Comparison of ENCODE assay signal across 13 cellular contexts in the genomic region with DNA sequence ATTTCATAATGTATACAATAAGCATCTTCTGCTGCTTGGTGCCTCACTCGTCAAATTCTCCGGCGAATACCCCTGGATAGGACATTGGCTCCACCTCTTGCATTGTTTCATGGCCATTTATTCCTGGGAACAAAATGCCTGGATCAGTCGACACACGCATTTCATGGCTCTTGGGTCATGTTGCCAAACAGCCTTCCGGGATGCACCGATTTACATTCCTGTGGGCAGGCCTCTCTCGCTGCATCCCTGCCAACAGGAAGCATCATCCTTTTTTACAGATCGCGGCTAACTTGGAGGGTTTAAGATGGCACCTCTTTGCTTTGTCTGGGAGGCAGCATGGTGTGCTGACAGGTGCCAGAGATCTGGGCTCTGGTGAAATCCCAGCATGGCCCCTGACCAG. TPM values are rescaled to one million over a fixed set of nuclear protein-coding genes. Genes with fewer than 3 reads are reported as not detected.
"Had no signal": no experiment of that assay in that cellular context is flagged by ENCODE, and none has a peak within 500 bp of the region (broad histone marks: within the 10 kb centered on the region; RNA-seq: fewer than 3 reads in every experiment).

No MANE protein-coding gene starts in this region.

- H3K9me3 ChIP-seq: ascending aorta had no signal

- DNase-seq: activated gamma-delta T cell had no signal

- H3K4me3 ChIP-seq: ascending aorta, cardiac muscle cell had no signal

- H3K27me3 ChIP-seq: ascending aorta, cardiac muscle cell had no signal

- H3K36me3 ChIP-seq: ascending aorta, cardiac muscle cell, WERI-Rb-1 had no signal

- H3K4me1 ChIP-seq: ascending aorta had no signal

- H3K27ac ChIP-seq: ascending aorta, cardiac muscle cell, WERI-Rb-1 had no signal

- FAIRE-seq: bronchial epithelial cell, TTC549 had no signal

RNA-seq across cellular contexts. Expression of a gene that starts 32.7 kb away (rescaled TPM):
- total RNA-seq: activated CD4-positive, alpha-beta memory T cell treated with anti-CD3 and anti-CD28 coated beads, Interleukin-2, amount 10 ng/mL, durations not matched to agents 7 days and 5 days; activated CD4-positive, alpha-beta T cell treated with anti-CD3 and anti-CD28 coated beads for 36 hours; activated CD4-positive, alpha-beta T cell treated with anti-CD3 and anti-CD28 coated beads, Interleukin-2, amount 10 ng/mL, durations not matched to agents 7 days and 5 days; activated CD8-positive, alpha-beta memory T cell treated with anti-CD3 and anti-CD28 coated beads, Interleukin-2, amount 10 ng/mL, durations not matched to agents 7 days and 5 days; activated CD8-positive, alpha-beta T cell treated with anti-CD3 and anti-CD28 coated beads, Interleukin-2, amount 10 ng/mL, durations not matched to agents 7 days and 5 days; activated naive CD8-positive, alpha-beta T cell treated with anti-CD3 and anti-CD28 coated beads, Interleukin-2, amount 10 ng/mL, durations not matched to agents 7 days and 5 days; activated T-helper 2 cell treated with anti-CD3 and anti-CD28 coated beads, Interferon-gamma antibody, Interleukin-2, Interleukin-4, amounts not matched to agents 10 μg/mL and 5 μg/mL and 100 μg/mL, durations not matched to agents 14 hours and 24 hours and 36 hours; ascending aorta; bronchial epithelial cell had no signal
